3 cellular contexts compared by ENCODE assay signal in genomic region chr6:8764733-8765132, GRCh38.
"Had no signal": no experiment of that assay in that cellular context is flagged by ENCODE, and none has a peak within 500 bp of the region (broad histone marks: within the 10 kb centered on the region; RNA-seq: fewer than 3 reads in every experiment).

No MANE protein-coding gene starts in this region.

- DNase-seq: GDM1, GF-D8 had no signal

- ATAC-seq: GM12878 had no signal

- H3K4me3 ChIP-seq: GM12878 had no signal
